ENCODE assay signal across 9 cellular contexts in the genomic region with DNA sequence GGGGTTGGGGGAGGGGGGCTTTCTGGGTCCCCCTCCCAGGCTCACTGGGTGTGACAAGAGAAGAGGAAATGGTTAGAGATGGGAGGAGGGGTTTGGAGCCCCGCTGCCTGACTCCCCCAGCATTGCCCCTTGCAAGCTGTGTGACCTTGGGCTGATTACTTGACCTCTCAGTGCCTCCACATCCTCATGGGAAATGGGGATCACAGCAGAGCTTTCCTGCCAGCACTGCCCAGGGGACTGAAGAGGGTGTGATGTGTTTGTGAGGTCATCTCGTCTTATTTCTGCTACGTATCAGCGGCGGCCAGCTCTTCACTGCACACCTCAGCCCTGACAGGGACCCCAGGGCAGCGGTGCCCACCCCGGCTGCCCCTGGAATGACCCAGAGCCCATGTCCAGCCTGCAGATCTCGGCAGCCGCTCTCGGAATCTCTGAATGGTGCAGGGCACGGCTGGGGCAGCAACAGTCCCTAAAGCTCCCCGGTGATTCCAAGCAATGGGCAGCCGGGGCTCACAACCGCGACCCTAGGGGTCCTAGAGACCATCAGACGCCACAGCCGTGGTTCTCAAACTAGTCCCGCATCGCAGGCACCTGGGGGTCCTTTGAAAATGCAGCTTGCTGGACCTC. TPM values are rescaled to one million over a fixed set of nuclear protein-coding genes. Genes with fewer than 3 reads are reported as not detected.
DNase-seq lines count a peak whose midpoint lies in the region; TF ChIP-seq lines count a peak whose summit lies in the region.
"Had no signal": no experiment of that assay in that cellular context is flagged by ENCODE, and none has a peak within 500 bp of the region (broad histone marks: within the 10 kb centered on the region; RNA-seq: fewer than 3 reads in every experiment).

No MANE protein-coding gene starts in this region.

- no peak overlapping the region for H3K4me3 Mint-ChIP-seq in activated T-helper 2 cell treated with anti-CD3 and anti-CD28 coated beads, Interferon-gamma antibody, Interleukin-2, Interleukin-4, amounts not matched to agents 10 μg/mL and 5 μg/mL and 100 μg/mL, durations not matched to agents 14 hours and 24 hours and 36 hours (ENCODE audit: low read depth)

- DNase-seq in AG04449 (ENCODE audit: low read depth, low spot score) (no peak), SK-N-MC (ENCODE audit: low read depth, low spot score) (no peak), fibroblast of the aortic adventitia (ENCODE audit: low read depth) (peak; percentile 8), T-helper 9 cell (no peak), NCI-H510A (lab: John Stamatoyannopoulos, UW) (no peak), NCI-H2196 treated with DMSO at 0.1 percent for 48 hours (lab: John Stamatoyannopoulos, UW; ENCODE audit: unreplicated experiment) (no peak)
- DNase-seq in activated T-helper 2 cell treated with anti-CD3 and anti-CD28 coated beads, Interferon-gamma antibody, Interleukin-2, Interleukin-4, amounts not matched to agents 10 μg/mL and 5 μg/mL and 100 μg/mL, durations not matched to agents 14 hours and 24 hours and 36 hours (ENCODE audit: low spot score): no peak
- DNase-seq: cortex of kidney had no signal

- peaks cover 17% of the 10 kb centered on the region for H3K4me1 ChIP-seq in neuron (ENCODE audit: insufficient read depth, low read length)

- H3K9me3 ChIP-seq in SK-N-MC (ENCODE audit: low read depth, low read length) (no peaks in the 10 kb centered on the region), neuron (ENCODE audit: low read length) (no peaks in the 10 kb centered on the region)

- POLR2A ChIA-PET in AG04449 (lab: Yijun Ruan, JAX): interaction anchor here (1.1 kb wide), 1 partner anchor 74 kb away, joined by 3 read pairs; the partner anchor contains the start of gene CCDC8

- intact Hi-C loops in activated T-helper 2 cell treated with anti-CD3 and anti-CD28 coated beads, Interferon-gamma antibody, Interleukin-2, Interleukin-4, amounts not matched to agents 10 μg/mL and 5 μg/mL and 100 μg/mL, durations not matched to agents 14 hours and 24 hours and 36 hours (cut with micrococcal nuclease): loop anchor here (1.0 to 2.0 kb wide), 3 partner anchors 85 to 206 kb away; no protein-coding TSS in a partner anchor

- TF ChIP-seq CTCF in AG04449 (IDR thresholded peaks at IDR 0.05; ENCODE audit: insufficient read depth, low read length, missing control alignments) (no peak), fibroblast of the aortic adventitia (IDR thresholded peaks at IDR 0.05; ENCODE audit: insufficient read depth, low read length) (no peak)

- H3K9ac ChIP-seq in SK-N-MC (ENCODE audit: insufficient read length): peak overlapping the region; percentile 32

- no peaks in the 10 kb centered on the region for H3K9me3 Mint-ChIP-seq in activated T-helper 2 cell treated with anti-CD3 and anti-CD28 coated beads, Interferon-gamma antibody, Interleukin-2, Interleukin-4, amounts not matched to agents 10 μg/mL and 5 μg/mL and 100 μg/mL, durations not matched to agents 14 hours and 24 hours and 36 hours

- H3K4me1 Mint-ChIP-seq in activated T-helper 2 cell treated with anti-CD3 and anti-CD28 coated beads, Interferon-gamma antibody, Interleukin-2, Interleukin-4, amounts not matched to agents 10 μg/mL and 5 μg/mL and 100 μg/mL, durations not matched to agents 14 hours and 24 hours and 36 hours (ENCODE audit: low read depth): peaks cover 3% of the 10 kb centered on the region

- peaks cover 8% of the 10 kb centered on the region for H3K27me3 ChIP-seq in neuron (ENCODE audit: insufficient read depth, low read length)

- H3K27ac Mint-ChIP-seq in activated T-helper 2 cell treated with anti-CD3 and anti-CD28 coated beads, Interferon-gamma antibody, Interleukin-2, Interleukin-4, amounts not matched to agents 10 μg/mL and 5 μg/mL and 100 μg/mL, durations not matched to agents 14 hours and 24 hours and 36 hours: no peak overlapping the region

- H3K36me3 Mint-ChIP-seq in activated T-helper 2 cell treated with anti-CD3 and anti-CD28 coated beads, Interferon-gamma antibody, Interleukin-2, Interleukin-4, amounts not matched to agents 10 μg/mL and 5 μg/mL and 100 μg/mL, durations not matched to agents 14 hours and 24 hours and 36 hours (ENCODE audit: low read depth): no peaks in the 10 kb centered on the region

- H3K27me3 Mint-ChIP-seq in activated T-helper 2 cell treated with anti-CD3 and anti-CD28 coated beads, Interferon-gamma antibody, Interleukin-2, Interleukin-4, amounts not matched to agents 10 μg/mL and 5 μg/mL and 100 μg/mL, durations not matched to agents 14 hours and 24 hours and 36 hours (ENCODE audit: low read depth): peaks cover 67% of the 10 kb centered on the region

- H2AFZ ChIP-seq in neuron (ENCODE audit: low read depth, low read length): peak overlapping the region; percentile 44

- H3K4me3 ChIP-seq in AG04449 (ENCODE audit: low read depth, low read length) (peak overlapping the region; percentile 47), SK-N-MC (peak overlapping the region; percentile 77), fibroblast of the aortic adventitia (ENCODE audit: low read depth, low read length) (peak overlapping the region; percentile 55), neuron (ENCODE audit: low read length) (peak overlapping the region; percentile 40)

- CTCF ChIA-PET in AG04449 (lab: Yijun Ruan, JAX): interaction anchor here (0.5 to 7.0 kb wide), 25 partner anchors 10 to 206 kb away, joined by 3 to 257 read pairs (median 5); partner anchors contain the start of genes CCDC8 and PPP5C

- no peak overlapping the region for H3K27ac ChIP-seq in SK-N-MC

- H3K36me3 ChIP-seq in SK-N-MC (ENCODE audit: insufficient read depth, low read length) (no peaks in the 10 kb centered on the region), neuron (ENCODE audit: insufficient read depth, low read length) (no peaks in the 10 kb centered on the region)

RNA-seq across cellular contexts. Expression of gene PNMA8B, which starts 8.4 kb away (rescaled TPM):
- total RNA-seq in fibroblast of the aortic adventitia (ENCODE audit: low replicate concordance): 1.6 and 6.3 TPM in 2 replicates
- total RNA-seq in activated T-helper 2 cell treated with anti-CD3 and anti-CD28 coated beads, Interferon-gamma antibody, Interleukin-2, Interleukin-4, amounts not matched to agents 10 μg/mL and 5 μg/mL and 100 μg/mL, durations not matched to agents 14 hours and 24 hours and 36 hours: not detected in 2 replicates

RNA-seq across cellular contexts. Expression of gene PNMA8A, which starts 15.9 kb away (rescaled TPM):
- total RNA-seq in fibroblast of the aortic adventitia (ENCODE audit: low replicate concordance): 2.1 and 2.3 TPM in 2 replicates
- not detected in 2 replicates for total RNA-seq in activated T-helper 2 cell treated with anti-CD3 and anti-CD28 coated beads, Interferon-gamma antibody, Interleukin-2, Interleukin-4, amounts not matched to agents 10 μg/mL and 5 μg/mL and 100 μg/mL, durations not matched to agents 14 hours and 24 hours and 36 hours

RNA-seq across cellular contexts. Expression of gene PNMA8C, which starts 58.6 kb away (rescaled TPM):
- total RNA-seq in fibroblast of the aortic adventitia (ENCODE audit: low replicate concordance): not detected in 2 replicates
- total RNA-seq in activated T-helper 2 cell treated with anti-CD3 and anti-CD28 coated beads, Interferon-gamma antibody, Interleukin-2, Interleukin-4, amounts not matched to agents 10 μg/mL and 5 μg/mL and 100 μg/mL, durations not matched to agents 14 hours and 24 hours and 36 hours: not detected in 2 replicates
